In the genomic region with DNA sequence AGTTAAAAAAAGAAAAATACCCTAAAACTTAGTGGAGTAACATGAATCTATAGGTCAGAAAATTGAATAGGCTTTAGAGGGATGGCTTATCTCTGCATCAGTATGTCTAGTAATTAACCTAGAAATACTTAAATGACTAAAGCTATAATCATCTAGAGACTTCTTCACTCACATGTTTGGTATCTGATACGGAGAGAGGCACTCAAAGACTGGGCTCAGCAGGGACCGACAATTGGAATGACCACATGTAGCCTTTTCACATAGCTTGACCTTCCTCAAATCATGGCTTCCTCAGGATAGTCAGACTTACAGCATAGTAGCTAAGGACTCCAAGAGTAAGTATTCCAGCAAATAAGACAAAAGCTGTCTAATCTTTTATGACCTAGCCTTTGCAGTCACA, we compare ENCODE assay signal across 23 cellular contexts.
"Had no signal": no experiment of that assay in that cellular context is flagged by ENCODE, and none has a peak within 500 bp of the region (broad histone marks: within the 10 kb centered on the region; RNA-seq: fewer than 3 reads in every experiment).

No MANE protein-coding gene starts in this region.

- H3K27ac ChIP-seq: left ventricle myocardium inferior, ovary, right atrium auricular region, right lobe of liver, stomach, testis, thyroid gland, transverse colon, upper lobe of right lung had no signal

- H3K4me3 ChIP-seq: left ventricle myocardium inferior, lung, mucosa of descending colon, ovary, right atrium auricular region, right lobe of liver, smooth muscle cell, stomach, testis, thyroid gland, transverse colon, upper lobe of right lung had no signal

- H3K4me1 Mint-ChIP-seq: naive thymus-derived CD4-positive, alpha-beta T cell; stimulated activated memory B cell treated with anti-CD40 and anti-IgM and Interleukin-4, amounts not matched to agents 10 μg/mL and 1 μg/mL and 100 μg/mL, for 72 hours had no signal

- H3K4me2 ChIP-seq: smooth muscle cell had no signal

- H3K27me3 Mint-ChIP-seq: naive thymus-derived CD4-positive, alpha-beta T cell; stimulated activated memory B cell treated with anti-CD40 and anti-IgM and Interleukin-4, amounts not matched to agents 10 μg/mL and 1 μg/mL and 100 μg/mL, for 72 hours had no signal

- H3K4me3 Mint-ChIP-seq: naive thymus-derived CD4-positive, alpha-beta T cell; natural killer cell treated with Interleukin-12 subunit alpha and Interleukin-12 subunit beta and Interleukin-15 and Interleukin-18, amount 100 ng/mL, for 72 hours; stimulated activated memory B cell treated with anti-CD40 and anti-IgM and Interleukin-4, amounts not matched to agents 10 μg/mL and 1 μg/mL and 100 μg/mL, for 72 hours had no signal

- H3K27me3 ChIP-seq: ovary, right atrium auricular region, right lobe of liver, stomach, testis, thyroid gland, transverse colon, upper lobe of right lung had no signal

- H3K27ac Mint-ChIP-seq: naive thymus-derived CD4-positive, alpha-beta T cell; natural killer cell treated with Interleukin-12 subunit alpha and Interleukin-12 subunit beta and Interleukin-15 and Interleukin-18, amount 100 ng/mL, for 72 hours; progenitor cell of endocrine pancreas; stimulated activated memory B cell treated with anti-CD40 and anti-IgM and Interleukin-4, amounts not matched to agents 10 μg/mL and 1 μg/mL and 100 μg/mL, for 72 hours had no signal

- H3K36me3 ChIP-seq: left ventricle myocardium inferior, ovary, right atrium auricular region, right lobe of liver, stomach, thyroid gland, transverse colon, upper lobe of right lung had no signal

- ATAC-seq: mucosa of descending colon; naive thymus-derived CD4-positive, alpha-beta T cell; natural killer cell treated with Interleukin-12 subunit alpha and Interleukin-12 subunit beta and Interleukin-15 and Interleukin-18, amount 100 ng/mL, for 72 hours; right lobe of liver; stimulated activated memory B cell treated with anti-CD40 and anti-IgM and Interleukin-4, amounts not matched to agents 10 μg/mL and 1 μg/mL and 100 μg/mL, for 72 hours; upper lobe of right lung had no signal

- H3K9me3 ChIP-seq: left ventricle myocardium inferior, mucosa of descending colon, ovary, right atrium auricular region, right lobe of liver, stomach, testis, thyroid gland, transverse colon, upper lobe of right lung had no signal

- H3K4me1 ChIP-seq: left ventricle myocardium inferior, right atrium auricular region, right lobe of liver, stomach, testis, thyroid gland, transverse colon, upper lobe of right lung had no signal

- DNase-seq: hippocampal formation; left ventricle myocardium inferior; midbrain; mucosa of descending colon; naive thymus-derived CD4-positive, alpha-beta T cell; ovary; right lobe of liver; stimulated activated CD4-positive, alpha-beta T cell treated with anti-CD3 and anti-CD28 coated beads, Interleukin-1b, Interleukin-23, amount 100 ng/mL, for 48 hours; stimulated activated CD4-positive, alpha-beta T cell treated with anti-CD3 and anti-CD28 coated beads, Interleukin-2, amount 100 ng/mL, for 48 hours; stimulated activated CD4-positive, alpha-beta T cell treated with anti-CD3 and anti-CD28 coated beads, Interleukin-4, amount 100 ng/mL, for 4 hours; stimulated activated CD8-positive, alpha-beta memory T cell treated with anti-CD3 and anti-CD28 coated beads, Interleukin-4, amount 100 ng/mL, for 48 hours; stimulated activated naive CD4-positive, alpha-beta T cell treated with Interleukin-2 at 50 U/mL for 16 hours; stomach; testis; thyroid gland; transverse colon; upper lobe of right lung had no signal
